7 cellular contexts compared by ENCODE assay signal in genomic region chr19:3252650-3253049, GRCh38. TPM values are rescaled to one million over a fixed set of nuclear protein-coding genes. Genes with fewer than 3 reads are reported as not detected.
"Had no signal": no experiment of that assay in that cellular context is flagged by ENCODE, and none has a peak within 500 bp of the region (broad histone marks: within the 10 kb centered on the region; RNA-seq: fewer than 3 reads in every experiment).

No MANE protein-coding gene starts in this region.

- H3K27ac ChIP-seq: GM23248 had no signal

- H2AFZ ChIP-seq: GM23248 had no signal

- H3K4me1 Mint-ChIP-seq: IgD-negative memory B cell had no signal

- H3K4me3 Mint-ChIP-seq: H9 had no signal

- DNase-seq: GM23248, GOT3, H9, KG1 had no signal

- H3K36me3 Mint-ChIP-seq: IgD-negative memory B cell had no signal

- H3K9ac ChIP-seq: GM23248 had no signal

- H3K9me3 Mint-ChIP-seq: H9 had no signal

- FAIRE-seq: H54, HTR-8/SVneo had no signal

- H3K4me3 ChIP-seq: GM23248 had no signal

- H3K27ac Mint-ChIP-seq: H9, IgD-negative memory B cell had no signal

RNA-seq across cellular contexts. Expression of gene CELF5, which starts 28.2 kb away (rescaled TPM):
- polyA plus RNA-seq: GM23248, IgD-negative memory B cell had no signal
